In genomic region chr13:25992076-25992475, GRCh38 we compare ENCODE assay signal across 15 cellular contexts. TPM values are rescaled to one million over a fixed set of nuclear protein-coding genes. Genes with fewer than 3 reads are reported as not detected.
DNase-seq lines count a peak whose midpoint lies in the region; ATAC-seq and TF ChIP-seq lines count a peak whose summit lies in the region.
"Had no signal": no experiment of that assay in that cellular context is flagged by ENCODE, and none has a peak within 500 bp of the region (broad histone marks: within the 10 kb centered on the region; RNA-seq: fewer than 3 reads in every experiment).

No MANE protein-coding gene starts in this region.

- no peak overlapping the region for H3K27ac ChIP-seq in PC-3 (ENCODE audit: low read length)
- H3K27ac ChIP-seq: 22Rv1 had no signal

- H3K9ac ChIP-seq in PC-3 (ENCODE audit: low read length) = no peak overlapping the region

- no peak for TF ChIP-seq CTCF in PC-3 (conservative IDR thresholded peaks at IDR 0.05; ENCODE audit: low read depth, low read length)

- ATAC-seq in PC-3 = no peak; the same call in 1 of the 2 replicates
- ATAC-seq in GM18907 (IDR thresholded peaks at IDR 0.05; ENCODE audit: unreplicated experiment) = no peak
- ATAC-seq: CD8-positive, alpha-beta T cell; GM23338 had no signal

- no peak overlapping the region for H2AFZ ChIP-seq in PC-3 (ENCODE audit: low read length)
- H2AFZ ChIP-seq: GM23338 had no signal

- H3K9me2 ChIP-seq in PC-3 (replicated peaks; ENCODE audit: low read length) = no peaks in the 10 kb centered on the region

- no TSS peak for BruUV-seq in PC-3 (replicated peaks; lab: Mats Ljungman, UMichigan)

- H3K4me3 ChIP-seq in PC-3 (ENCODE audit: low read length) = no peak overlapping the region
- H3K4me3 ChIP-seq: GM23338 had no signal

- H3K79me2 ChIP-seq in PC-3 (ENCODE audit: low read length) = no peaks in the 10 kb centered on the region

- H3K36me3 ChIP-seq in PC-3 (ENCODE audit: low read depth, low read length) = no peaks in the 10 kb centered on the region

- intact Hi-C loops in PC-3 (cut with micrococcal nuclease) = no loop called here

- DNase-seq in Caki2 (ENCODE audit: low read depth) (peak; percentile 92), PC-3 (peak; percentile 24), brain pericyte (ENCODE audit: low read depth, low spot score) (peak; percentile 25), kidney tubule cell (ENCODE audit: low spot score) (peak; percentile 58), SHP77 treated with DMSO at 0.1 percent for 48 hours (lab: John Stamatoyannopoulos, UW) (no peak), DMS79 (lab: John Stamatoyannopoulos, UW) (no peak), HUDEP-2 (lab: John Stamatoyannopoulos, UW; ENCODE audit: unreplicated experiment in 76 of 76) (no peak)
- DNase-seq: Caco-2; CD8-positive, alpha-beta T cell; DMS53; H9 had no signal

- CTCF ChIA-PET in PC-3 (lab: Charles Lee) = no interaction called here

- H3K4me2 ChIP-seq in PC-3 (ENCODE audit: low read length) = no peak overlapping the region
- H3K4me2 ChIP-seq: GM23338 had no signal

- H4K20me1 ChIP-seq in PC-3 (ENCODE audit: low read length) = no peaks in the 10 kb centered on the region

- in situ Hi-C loops in Caki2 (cut with HindIII; ENCODE audit: low pct_unique_long_range_greater_than_20kb, low sequenced_read_pairs) = no loop called here

- POLR2A ChIA-PET in PC-3 (lab: Charles Lee; ENCODE audit: unreplicated experiment) = no interaction called here

- H3K4me1 ChIP-seq in PC-3 (ENCODE audit: insufficient read depth, low read length) = peaks cover 5% of the 10 kb centered on the region; the same call in 1 of the 2 replicates

- no peaks in the 10 kb centered on the region for H3K9me3 ChIP-seq in PC-3 (ENCODE audit: low read length)

- no peaks in the 10 kb centered on the region for H3F3A ChIP-seq in PC-3 (ENCODE audit: low read length, unreplicated experiment)

- H3K27me3 ChIP-seq in PC-3 (ENCODE audit: low read length) = no peaks in the 10 kb centered on the region

RNA-seq across cellular contexts. Expression of gene SHISA2, which starts 59.7 kb away (rescaled TPM):
- total RNA-seq in Caki2 (2014; rRNA removed; shearing (Covaris generic); ENCODE audit: low replicate concordance) = 127 and 148 TPM in 2 replicates
- total RNA-seq in PC-3 (2014; rRNA removed) = 7.8 TPM in 2 replicates
- total RNA-seq: Caco-2, G401 had no signal

Comparison
In these comparisons a context has a peak if more than half of its experiments do, and no peak if none do; other contexts are left out.
1. DNase-seq: peak in Caki2 (single experiment), PC-3 (single experiment), brain pericyte (single experiment) and kidney tubule cell (single experiment); none in SHP77 treated with DMSO at 0.1 percent for 48 hours (single experiment), DMS79 (single experiment) and HUDEP-2 (0 of 76).
2. RNA of gene SHISA2, which starts 59.7 kb away (total RNA-seq): 127 to 148 TPM in Caki2; 7.8 TPM in PC-3; every median in the first group is over 10 times any median in the second.